In the genomic region with DNA sequence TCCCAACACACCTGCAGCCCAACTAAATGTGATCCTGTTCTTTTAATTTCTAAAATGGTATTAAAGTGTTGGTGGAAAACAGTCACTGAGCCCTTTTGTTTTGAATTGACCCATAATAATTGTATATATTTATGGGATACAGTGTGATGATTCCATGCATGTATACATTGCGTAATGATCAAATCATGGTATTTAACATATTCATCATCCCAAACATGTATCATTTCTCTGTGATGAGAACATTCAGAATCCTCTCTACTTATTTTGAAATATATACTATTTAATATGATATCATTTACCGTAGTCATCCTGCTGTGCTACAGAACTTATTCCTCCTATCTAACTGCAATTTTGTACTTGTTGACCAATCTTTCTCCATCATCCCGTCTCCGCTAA, we compare ENCODE assay signal across 2 cellular contexts.
TF ChIP-seq lines count a peak whose summit lies in the region.

No MANE protein-coding gene starts in this region.

TF ChIP-seq in GM23338, 12 proteins besides CTCF, POLR2A, EP300 and RAD21 (continues in another document):
- TF ChIP-seq, protein P1, sequence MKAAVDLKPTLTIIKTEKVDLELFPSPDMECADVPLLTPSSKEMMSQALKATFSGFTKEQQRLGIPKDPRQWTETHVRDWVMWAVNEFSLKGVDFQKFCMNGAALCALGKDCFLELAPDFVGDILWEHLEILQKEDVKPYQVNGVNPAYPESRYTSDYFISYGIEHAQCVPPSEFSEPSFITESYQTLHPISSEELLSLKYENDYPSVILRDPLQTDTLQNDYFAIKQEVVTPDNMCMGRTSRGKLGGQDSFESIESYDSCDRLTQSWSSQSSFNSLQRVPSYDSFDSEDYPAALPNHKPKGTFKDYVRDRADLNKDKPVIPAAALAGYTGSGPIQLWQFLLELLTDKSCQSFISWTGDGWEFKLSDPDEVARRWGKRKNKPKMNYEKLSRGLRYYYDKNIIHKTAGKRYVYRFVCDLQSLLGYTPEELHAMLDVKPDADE (IDR thresholded peaks at IDR 0.05) = no peak
- no peak for TF ChIP-seq JUNB (IDR thresholded peaks at IDR 0.05; ENCODE audit: unreplicated experiment)
- TF ChIP-seq, protein P2, sequence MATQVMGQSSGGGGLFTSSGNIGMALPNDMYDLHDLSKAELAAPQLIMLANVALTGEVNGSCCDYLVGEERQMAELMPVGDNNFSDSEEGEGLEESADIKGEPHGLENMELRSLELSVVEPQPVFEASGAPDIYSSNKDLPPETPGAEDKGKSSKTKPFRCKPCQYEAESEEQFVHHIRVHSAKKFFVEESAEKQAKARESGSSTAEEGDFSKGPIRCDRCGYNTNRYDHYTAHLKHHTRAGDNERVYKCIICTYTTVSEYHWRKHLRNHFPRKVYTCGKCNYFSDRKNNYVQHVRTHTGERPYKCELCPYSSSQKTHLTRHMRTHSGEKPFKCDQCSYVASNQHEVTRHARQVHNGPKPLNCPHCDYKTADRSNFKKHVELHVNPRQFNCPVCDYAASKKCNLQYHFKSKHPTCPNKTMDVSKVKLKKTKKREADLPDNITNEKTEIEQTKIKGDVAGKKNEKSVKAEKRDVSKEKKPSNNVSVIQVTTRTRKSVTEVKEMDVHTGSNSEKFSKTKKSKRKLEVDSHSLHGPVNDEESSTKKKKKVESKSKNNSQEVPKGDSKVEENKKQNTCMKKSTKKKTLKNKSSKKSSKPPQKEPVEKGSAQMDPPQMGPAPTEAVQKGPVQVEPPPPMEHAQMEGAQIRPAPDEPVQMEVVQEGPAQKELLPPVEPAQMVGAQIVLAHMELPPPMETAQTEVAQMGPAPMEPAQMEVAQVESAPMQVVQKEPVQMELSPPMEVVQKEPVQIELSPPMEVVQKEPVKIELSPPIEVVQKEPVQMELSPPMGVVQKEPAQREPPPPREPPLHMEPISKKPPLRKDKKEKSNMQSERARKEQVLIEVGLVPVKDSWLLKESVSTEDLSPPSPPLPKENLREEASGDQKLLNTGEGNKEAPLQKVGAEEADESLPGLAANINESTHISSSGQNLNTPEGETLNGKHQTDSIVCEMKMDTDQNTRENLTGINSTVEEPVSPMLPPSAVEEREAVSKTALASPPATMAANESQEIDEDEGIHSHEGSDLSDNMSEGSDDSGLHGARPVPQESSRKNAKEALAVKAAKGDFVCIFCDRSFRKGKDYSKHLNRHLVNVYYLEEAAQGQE (IDR thresholded peaks at IDR 0.05; ENCODE audit: unreplicated experiment) = no peak
- TF ChIP-seq ZNF114 (CRISPR knock-in tag; IDR thresholded peaks at IDR 0.05) = no peak
- TF ChIP-seq EZH2 (IDR thresholded peaks at IDR 0.05; ENCODE audit: low read depth, unreplicated experiment) = no peak
- TF ChIP-seq NANOG (IDR thresholded peaks at IDR 0.05; ENCODE audit: borderline replicate concordance) = no peak
- TF ChIP-seq EZH2phosphoT487 (IDR thresholded peaks at IDR 0.05; ENCODE audit: unreplicated experiment) = no peak
- TF ChIP-seq CREB1 (CRISPR knock-in tag; IDR thresholded peaks at IDR 0.05; ENCODE audit: low read depth) = no peak
- TF ChIP-seq POLR2AphosphoS5 (IDR thresholded peaks at IDR 0.05; ENCODE audit: low read depth) = no peak
- TF ChIP-seq, protein P3, sequence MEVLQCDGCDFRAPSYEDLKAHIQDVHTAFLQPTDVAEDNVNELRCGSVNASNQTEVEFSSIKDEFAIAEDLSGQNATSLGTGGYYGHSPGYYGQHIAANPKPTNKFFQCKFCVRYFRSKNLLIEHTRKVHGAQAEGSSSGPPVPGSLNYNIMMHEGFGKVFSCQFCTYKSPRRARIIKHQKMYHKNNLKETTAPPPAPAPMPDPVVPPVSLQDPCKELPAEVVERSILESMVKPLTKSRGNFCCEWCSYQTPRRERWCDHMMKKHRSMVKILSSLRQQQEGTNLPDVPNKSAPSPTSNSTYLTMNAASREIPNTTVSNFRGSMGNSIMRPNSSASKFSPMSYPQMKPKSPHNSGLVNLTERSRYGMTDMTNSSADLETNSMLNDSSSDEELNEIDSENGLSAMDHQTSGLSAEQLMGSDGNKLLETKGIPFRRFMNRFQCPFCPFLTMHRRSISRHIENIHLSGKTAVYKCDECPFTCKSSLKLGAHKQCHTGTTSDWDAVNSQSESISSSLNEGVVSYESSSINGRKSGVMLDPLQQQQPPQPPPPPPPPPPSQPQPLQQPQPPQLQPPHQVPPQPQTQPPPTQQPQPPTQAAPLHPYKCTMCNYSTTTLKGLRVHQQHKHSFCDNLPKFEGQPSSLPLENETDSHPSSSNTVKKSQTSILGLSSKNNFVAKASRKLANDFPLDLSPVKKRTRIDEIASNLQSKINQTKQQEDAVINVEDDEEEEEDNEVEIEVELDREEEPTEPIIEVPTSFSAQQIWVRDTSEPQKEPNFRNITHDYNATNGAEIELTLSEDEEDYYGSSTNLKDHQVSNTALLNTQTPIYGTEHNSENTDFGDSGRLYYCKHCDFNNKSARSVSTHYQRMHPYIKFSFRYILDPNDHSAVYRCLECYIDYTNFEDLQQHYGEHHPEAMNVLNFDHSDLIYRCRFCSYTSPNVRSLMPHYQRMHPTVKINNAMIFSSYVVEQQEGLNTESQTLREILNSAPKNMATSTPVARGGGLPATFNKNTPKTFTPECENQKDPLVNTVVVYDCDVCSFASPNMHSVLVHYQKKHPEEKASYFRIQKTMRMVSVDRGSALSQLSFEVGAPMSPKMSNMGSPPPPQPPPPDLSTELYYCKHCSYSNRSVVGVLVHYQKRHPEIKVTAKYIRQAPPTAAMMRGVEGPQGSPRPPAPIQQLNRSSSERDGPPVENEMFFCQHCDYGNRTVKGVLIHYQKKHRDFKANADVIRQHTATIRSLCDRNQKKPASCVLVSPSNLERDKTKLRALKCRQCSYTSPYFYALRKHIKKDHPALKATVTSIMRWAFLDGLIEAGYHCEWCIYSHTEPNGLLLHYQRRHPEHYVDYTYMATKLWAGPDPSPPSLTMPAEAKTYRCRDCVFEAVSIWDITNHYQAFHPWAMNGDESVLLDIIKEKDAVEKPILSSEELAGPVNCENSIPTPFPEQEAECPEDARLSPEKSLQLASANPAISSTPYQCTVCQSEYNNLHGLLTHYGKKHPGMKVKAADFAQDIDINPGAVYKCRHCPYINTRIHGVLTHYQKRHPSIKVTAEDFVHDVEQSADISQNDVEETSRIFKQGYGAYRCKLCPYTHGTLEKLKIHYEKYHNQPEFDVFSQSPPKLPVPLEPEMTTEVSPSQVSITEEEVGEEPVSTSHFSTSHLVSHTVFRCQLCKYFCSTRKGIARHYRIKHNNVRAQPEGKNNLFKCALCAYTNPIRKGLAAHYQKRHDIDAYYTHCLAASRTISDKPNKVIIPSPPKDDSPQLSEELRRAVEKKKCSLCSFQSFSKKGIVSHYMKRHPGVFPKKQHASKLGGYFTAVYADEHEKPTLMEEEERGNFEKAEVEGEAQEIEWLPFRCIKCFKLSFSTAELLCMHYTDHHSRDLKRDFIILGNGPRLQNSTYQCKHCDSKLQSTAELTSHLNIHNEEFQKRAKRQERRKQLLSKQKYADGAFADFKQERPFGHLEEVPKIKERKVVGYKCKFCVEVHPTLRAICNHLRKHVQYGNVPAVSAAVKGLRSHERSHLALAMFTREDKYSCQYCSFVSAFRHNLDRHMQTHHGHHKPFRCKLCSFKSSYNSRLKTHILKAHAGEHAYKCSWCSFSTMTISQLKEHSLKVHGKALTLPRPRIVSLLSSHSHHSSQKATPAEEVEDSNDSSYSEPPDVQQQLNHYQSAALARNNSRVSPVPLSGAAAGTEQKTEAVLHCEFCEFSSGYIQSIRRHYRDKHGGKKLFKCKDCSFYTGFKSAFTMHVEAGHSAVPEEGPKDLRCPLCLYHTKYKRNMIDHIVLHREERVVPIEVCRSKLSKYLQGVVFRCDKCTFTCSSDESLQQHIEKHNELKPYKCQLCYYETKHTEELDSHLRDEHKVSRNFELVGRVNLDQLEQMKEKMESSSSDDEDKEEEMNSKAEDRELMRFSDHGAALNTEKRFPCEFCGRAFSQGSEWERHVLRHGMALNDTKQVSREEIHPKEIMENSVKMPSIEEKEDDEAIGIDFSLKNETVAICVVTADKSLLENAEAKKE (CRISPR knock-in tag; IDR thresholded peaks at IDR 0.05) = no peak

TF ChIP-seq in K562, 482 proteins besides CTCF, POLR2A, EP300 and RAD21:
- TF ChIP-seq TAF15 (IDR thresholded peaks at IDR 0.05; ENCODE audit: low read depth, low read length) (no peak), COPS2 (conservative IDR thresholded peaks at IDR 0.05) (no peak), ZNF696 (CRISPR knock-in tag; conservative IDR thresholded peaks at IDR 0.05) (no peak), NFE2L1 (tag; IDR thresholded peaks at IDR 0.05; ENCODE audit: borderline replicate concordance, low read depth) (no peak), CEBPB (tag; IDR thresholded peaks at IDR 0.05) (peak; percentile 71), TEAD1 (CRISPR knock-in tag; IDR thresholded peaks at IDR 0.05) (no peak), GTF2A2 (tag; IDR thresholded peaks at IDR 0.05) (no peak), NR2C1 (IDR thresholded peaks at IDR 0.05) (no peak), NR2C1 (tag; IDR thresholded peaks at IDR 0.05) (no peak), CEBPG (CRISPR knock-in tag; IDR thresholded peaks at IDR 0.05) (no peak), CEBPG (tag; conservative IDR thresholded peaks at IDR 0.05 in 1 of 2, IDR thresholded peaks at IDR 0.05 in 1 of 2) (peak in 1 of 2 experiments; percentile 62; a peak in 1 of 4 replicates), MTA3 (IDR thresholded peaks at IDR 0.05; ENCODE audit: borderline replicate concordance) (no peak), SAP30 (IDR thresholded peaks at IDR 0.05; ENCODE audit: borderline replicate concordance, insufficient read depth, low read depth, low read length, poor library complexity, severe bottlenecking) (no peak)
- TF ChIP-seq, protein P4, sequence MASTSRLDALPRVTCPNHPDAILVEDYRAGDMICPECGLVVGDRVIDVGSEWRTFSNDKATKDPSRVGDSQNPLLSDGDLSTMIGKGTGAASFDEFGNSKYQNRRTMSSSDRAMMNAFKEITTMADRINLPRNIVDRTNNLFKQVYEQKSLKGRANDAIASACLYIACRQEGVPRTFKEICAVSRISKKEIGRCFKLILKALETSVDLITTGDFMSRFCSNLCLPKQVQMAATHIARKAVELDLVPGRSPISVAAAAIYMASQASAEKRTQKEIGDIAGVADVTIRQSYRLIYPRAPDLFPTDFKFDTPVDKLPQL (IDR thresholded peaks at IDR 0.05; ENCODE audit: extremely low read depth, insufficient read length) = no peak
- TF ChIP-seq, protein P5, sequence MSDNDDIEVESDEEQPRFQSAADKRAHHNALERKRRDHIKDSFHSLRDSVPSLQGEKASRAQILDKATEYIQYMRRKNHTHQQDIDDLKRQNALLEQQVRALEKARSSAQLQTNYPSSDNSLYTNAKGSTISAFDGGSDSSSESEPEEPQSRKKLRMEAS (CRISPR knock-in tag; IDR thresholded peaks at IDR 0.05) = no peak
